8 cellular contexts compared by ENCODE assay signal in the genomic region with DNA sequence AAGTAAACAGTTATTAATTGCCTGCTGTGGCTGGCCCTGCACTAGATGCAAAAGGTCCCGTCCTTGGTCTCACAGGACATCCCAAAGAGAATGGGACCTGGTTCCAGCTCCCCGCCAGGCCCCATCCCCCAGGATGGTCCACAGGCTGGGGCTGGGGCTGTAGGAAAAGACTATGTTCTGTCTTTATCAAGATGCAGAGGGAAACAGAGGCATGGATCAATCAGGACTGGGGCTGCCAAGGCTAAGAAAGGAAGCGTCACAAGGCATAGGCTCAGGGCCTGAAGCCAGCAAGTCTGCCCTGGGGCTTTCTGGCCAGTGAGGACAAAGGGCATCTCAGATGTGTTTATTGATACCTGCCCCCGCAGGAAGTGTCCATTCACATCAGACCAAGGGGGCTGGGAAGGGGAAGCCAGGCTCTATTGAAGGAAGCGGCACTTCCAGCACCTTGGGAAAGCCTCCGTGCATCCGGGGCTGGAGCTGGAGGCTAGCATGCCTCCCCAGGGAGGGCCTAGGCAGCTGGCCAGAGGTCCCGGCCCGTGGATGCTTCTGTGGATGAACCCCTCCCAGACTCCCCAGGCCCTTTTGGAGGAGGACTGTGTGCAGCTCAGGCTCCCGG. TPM values are rescaled to one million over a fixed set of nuclear protein-coding genes. Genes with fewer than 3 reads are reported as not detected.
DNase-seq lines count a peak whose midpoint lies in the region; ATAC-seq and TF ChIP-seq lines count a peak whose summit lies in the region.
"Had no signal": no experiment of that assay in that cellular context is flagged by ENCODE, and none has a peak within 500 bp of the region (broad histone marks: within the 10 kb centered on the region; RNA-seq: fewer than 3 reads in every experiment).

No MANE protein-coding gene starts in this region.

- TF ChIP-seq POLR2A in testis (IDR thresholded peaks at IDR 0.05), result no peak

- H3K27ac ChIP-seq in brain microvascular endothelial cell (peak overlapping the region; percentile 94), liver (ENCODE audit: low read depth in 1 of 2, low read length in 2 of 2) (peak overlapping the region; percentile 61 to 70), testis (peak overlapping the region; percentile 16 to 82)

- H3K9me3 ChIP-seq in liver (ENCODE audit: control insufficient read depth in 4 of 4, low read length in 3 of 4) (no peaks in the 10 kb centered on the region), testis (no peaks in the 10 kb centered on the region)

- no peaks in the 10 kb centered on the region for H3K27me3 ChIP-seq in brain microvascular endothelial cell (replicated peaks)
- H3K27me3 ChIP-seq in liver (ENCODE audit: control insufficient read depth in 4 of 4, insufficient read depth in 4 of 4, low read length in 3 of 4), result no peaks in the 10 kb centered on the region
- H3K27me3 ChIP-seq in testis, result no peaks in the 10 kb centered on the region

- no peak overlapping the region for H3K4me3 ChIP-seq in brain microvascular endothelial cell (ENCODE audit: low read depth, low read length)
- H3K4me3 ChIP-seq in liver (ENCODE audit: low read depth in 1 of 3, low read length in 3 of 3), result no peak overlapping the region
- H3K4me3 ChIP-seq in testis, result no peak overlapping the region

- no peak for TF ChIP-seq CTCF in brain microvascular endothelial cell (IDR thresholded peaks at IDR 0.05; ENCODE audit: low read depth, low read length, missing control alignments)
- TF ChIP-seq CTCF in liver (IDR thresholded peaks at IDR 0.05; ENCODE audit: low read depth, low read length, missing input control), result no peak
- no peak for TF ChIP-seq CTCF in testis (IDR thresholded peaks at IDR 0.05)

- H3K4me1 ChIP-seq in liver (ENCODE audit: control insufficient read depth in 4 of 4, insufficient read depth in 4 of 4, low read length in 3 of 4) (peaks cover 6 to 16% (median 10%) of the 10 kb centered on the region in 4 donors), testis (peaks cover 51% of the 10 kb centered on the region)

- no peak overlapping the region for H3K9ac ChIP-seq in liver (ENCODE audit: low read depth in 1 of 2, low read length in 2 of 2)

- ATAC-seq in GM21737 (IDR thresholded peaks at IDR 0.05; ENCODE audit: unreplicated experiment) (no peak), GM21526 (IDR thresholded peaks at IDR 0.05; ENCODE audit: low FRiP score, unreplicated experiment) (no peak)

- DNase-seq in NCI-H69 (lab: John Stamatoyannopoulos, UW), result peak; percentile 37
- peak; percentile 64 for DNase-seq in brain microvascular endothelial cell
- peak; percentile 51 for DNase-seq in testis
- no peak for DNase-seq in NCI-H1105 (lab: John Stamatoyannopoulos, UW)

- no peak for TF ChIP-seq RAD21 in liver (IDR thresholded peaks at IDR 0.05)

- H3K36me3 ChIP-seq in brain microvascular endothelial cell (replicated peaks) (no peaks in the 10 kb centered on the region), liver (ENCODE audit: control insufficient read depth in 4 of 4, insufficient read depth in 3 of 4, low read depth in 1 of 4, low read length in 3 of 4) (no peaks in the 10 kb centered on the region), testis (ENCODE audit: low read depth, missing control alignments) (no peaks in the 10 kb centered on the region)

- 55% methylated on average over 10 of the region's 10 CpGs for WGBS in liver
- WGBS in testis, 2 donors, result 48 to 59% methylated on average over 7 to 10 of the region's 10 CpGs

- intact Hi-C loops in testis (cut with DNase I; ENCODE audit: low total_unique reads), result no loop called here

- in situ Hi-C loops in brain microvascular endothelial cell (cut with HindIII; ENCODE audit: low pct_ligation_motif_present, low sequenced_read_pairs), result no loop called here

TF ChIP-seq in liver, 16 proteins besides CTCF, POLR2A, EP300 and RAD21:
- TF ChIP-seq RXRA (IDR thresholded peaks at IDR 0.05) (peak in 1 of 2 donors; percentile 17), NR2F2 (IDR thresholded peaks at IDR 0.05) (peak; percentile 73), TAF1 (conservative IDR thresholded peaks at IDR 0.05) (no peak), HNF4A (conservative IDR thresholded peaks at IDR 0.05) (peak in 1 of 2 donors; percentile 41), EGR1 (IDR thresholded peaks at IDR 0.05; ENCODE audit: low read depth in 2 of 2) (no peak), JUND (IDR thresholded peaks at IDR 0.05) (no peak), YY1 (IDR thresholded peaks at IDR 0.05) (no peak)
- TF ChIP-seq, protein P1, sequence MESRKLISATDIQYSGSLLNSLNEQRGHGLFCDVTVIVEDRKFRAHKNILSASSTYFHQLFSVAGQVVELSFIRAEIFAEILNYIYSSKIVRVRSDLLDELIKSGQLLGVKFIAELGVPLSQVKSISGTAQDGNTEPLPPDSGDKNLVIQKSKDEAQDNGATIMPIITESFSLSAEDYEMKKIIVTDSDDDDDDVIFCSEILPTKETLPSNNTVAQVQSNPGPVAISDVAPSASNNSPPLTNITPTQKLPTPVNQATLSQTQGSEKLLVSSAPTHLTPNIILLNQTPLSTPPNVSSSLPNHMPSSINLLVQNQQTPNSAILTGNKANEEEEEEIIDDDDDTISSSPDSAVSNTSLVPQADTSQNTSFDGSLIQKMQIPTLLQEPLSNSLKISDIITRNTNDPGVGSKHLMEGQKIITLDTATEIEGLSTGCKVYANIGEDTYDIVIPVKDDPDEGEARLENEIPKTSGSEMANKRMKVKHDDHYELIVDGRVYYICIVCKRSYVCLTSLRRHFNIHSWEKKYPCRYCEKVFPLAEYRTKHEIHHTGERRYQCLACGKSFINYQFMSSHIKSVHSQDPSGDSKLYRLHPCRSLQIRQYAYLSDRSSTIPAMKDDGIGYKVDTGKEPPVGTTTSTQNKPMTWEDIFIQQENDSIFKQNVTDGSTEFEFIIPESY (IDR thresholded peaks at IDR 0.05), result no peak

RNA-seq across cellular contexts. Expression of a gene that starts 5.8 kb away (rescaled TPM):
- total RNA-seq in liver (10 to 100 TPM; 11.3 to 12.2 TPM), testis (10 to 100 TPM; 26.1 to 54.6 TPM)
- polyA plus RNA-seq in liver (10 to 100 TPM in 1 of 2 donors, 1 to 10 TPM in 1; 7.2 to 10.3 TPM), testis (ENCODE audit: insufficient read depth, low read depth, low replicate concordance) (54.4 TPM)

RNA-seq across cellular contexts. Expression of a gene that starts 48.0 kb away (rescaled TPM):
- total RNA-seq in liver (under 1 TPM in 1 of 2 donors, not detected in 1; under 0.01 TPM), testis (under 1 TPM; 0.47 to 0.87 TPM)
- polyA plus RNA-seq in liver (under 1 TPM in 1 of 2 donors, not detected in 1; 0.07 TPM), testis (ENCODE audit: insufficient read depth, low read depth, low replicate concordance) (1.7 TPM)
- total RNA-seq: glomerular endothelial cell had no signal
